Comparison of ENCODE assay signal across 8 cellular contexts in the genomic region with DNA sequence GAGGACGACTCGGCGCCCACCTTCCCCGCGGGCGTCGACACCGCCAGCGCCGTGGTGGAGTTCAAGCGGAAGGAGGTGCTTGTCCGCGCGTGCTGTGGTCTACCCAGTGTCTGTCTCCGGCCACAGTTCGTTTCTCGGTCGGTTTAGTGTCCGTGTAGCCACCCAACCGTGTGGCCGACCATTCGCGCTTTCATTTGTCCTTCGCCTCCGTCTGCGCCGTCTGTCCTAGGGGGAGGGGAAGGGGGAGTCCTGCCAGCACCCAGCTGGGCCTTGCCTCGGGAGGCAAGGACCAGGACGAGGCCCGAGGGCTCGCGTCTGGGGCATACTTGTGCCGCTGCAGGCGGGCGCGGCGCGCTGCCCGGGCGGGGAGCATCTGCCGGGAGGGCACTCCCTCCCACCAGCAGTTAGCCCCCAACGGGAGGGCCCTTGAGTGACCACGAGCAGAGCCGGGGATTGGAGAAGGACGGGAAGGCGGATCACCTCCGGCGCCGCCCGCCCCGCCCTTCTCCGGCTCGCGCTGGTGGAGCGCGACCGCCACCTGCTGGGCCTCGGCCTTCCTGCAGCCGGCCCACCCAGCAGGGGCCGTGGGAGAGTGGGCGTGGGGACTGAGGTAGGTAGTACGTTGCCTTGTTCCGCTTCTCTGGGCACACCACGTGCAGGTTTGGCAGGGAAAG. TPM values are rescaled to one million over a fixed set of nuclear protein-coding genes. Genes with fewer than 3 reads are reported as not detected.
DNase-seq lines count a peak whose midpoint lies in the region; ATAC-seq and TF ChIP-seq lines count a peak whose summit lies in the region.

No MANE protein-coding gene starts in this region.

- H3K4me1 Mint-ChIP-seq in IgD-negative memory B cell, result peaks cover 7 to 21% (median 9%) of the 10 kb centered on the region in 3 donors
- no peaks in the 10 kb centered on the region for H3K4me1 Mint-ChIP-seq in activated naive CD4-positive, alpha-beta T cell treated with anti-CD3 and anti-CD28 coated beads, Interleukin-2, amount 50 U/mL, for 24 hours

- H3K4me2 ChIP-seq in DOHH2 (ENCODE audit: low read length) (peak overlapping the region; percentile 60), osteoblast (ENCODE audit: insufficient read depth, low read length) (peak overlapping the region; percentile 72)

- H3K36me3 ChIP-seq in DOHH2 (ENCODE audit: control insufficient read depth, low read length), result no peaks in the 10 kb centered on the region
- H3K36me3 ChIP-seq in osteoblast (ENCODE audit: insufficient read depth, low read length), result no peaks in the 10 kb centered on the region
- no peaks in the 10 kb centered on the region for H3K36me3 ChIP-seq in testis (ENCODE audit: low read depth, missing control alignments)

- WGBS in testis, 2 donors, result 0% methylated on average over 64 of the region's 64 CpGs; no CpG with 5 or more reads in 1 of the 2 donors

- H3K27ac ChIP-seq in DOHH2 (ENCODE audit: low read depth, low read length) (no peak overlapping the region), osteoblast (ENCODE audit: low read depth, low read length) (no peak overlapping the region), testis (no peak overlapping the region)

- H3K9me3 ChIP-seq in DOHH2 (ENCODE audit: control insufficient read depth, insufficient read depth, low read length), result no peaks in the 10 kb centered on the region
- H3K9me3 ChIP-seq in osteoblast (ENCODE audit: low read depth, low read length), result no peaks in the 10 kb centered on the region
- no peaks in the 10 kb centered on the region for H3K9me3 ChIP-seq in testis

- H3K36me3 Mint-ChIP-seq in IgD-negative memory B cell, result no peaks in the 10 kb centered on the region
- H3K36me3 Mint-ChIP-seq in activated naive CD4-positive, alpha-beta T cell treated with anti-CD3 and anti-CD28 coated beads, Interleukin-2, amount 50 U/mL, for 24 hours, result no peaks in the 10 kb centered on the region

- H3K27me3 Mint-ChIP-seq in IgD-negative memory B cell, result peaks cover 18% of the 10 kb centered on the region
- H3K27me3 Mint-ChIP-seq in activated naive CD4-positive, alpha-beta T cell treated with anti-CD3 and anti-CD28 coated beads, Interleukin-2, amount 50 U/mL, for 24 hours, result peaks cover 14% of the 10 kb centered on the region

- intact Hi-C loops in Right ventricle myocardium inferior (cut with DNase I), result loop anchor here (1.0 kb wide), 2 partner anchors 239 to 352 kb away; no protein-coding TSS in a partner anchor
- intact Hi-C loops in testis (cut with DNase I; ENCODE audit: low total_unique reads), result no loop called here

- H2AFZ ChIP-seq in osteoblast (ENCODE audit: low read length), result peak overlapping the region; percentile 95

- DNase-seq in Right ventricle myocardium inferior (ENCODE audit: missing footprints) (peak; percentile 93), osteoblast (ENCODE audit: insufficient read length, low spot score, missing footprints) (peak; percentile 99), testis (peak; percentile 71)

- H3K4me3 Mint-ChIP-seq in IgD-negative memory B cell, result peak overlapping the region; percentile 76 to 95 (median 82)
- H3K4me3 Mint-ChIP-seq in activated naive CD4-positive, alpha-beta T cell treated with anti-CD3 and anti-CD28 coated beads, Interleukin-2, amount 50 U/mL, for 24 hours, result peak overlapping the region; percentile 83

- H3K27me3 ChIP-seq in DOHH2 (ENCODE audit: control insufficient read depth, low read length), result no peaks in the 10 kb centered on the region
- peaks cover 12% of the 10 kb centered on the region for H3K27me3 ChIP-seq in osteoblast (ENCODE audit: insufficient read depth, low read length)
- H3K27me3 ChIP-seq in testis, result no peaks in the 10 kb centered on the region

- peak overlapping the region in 2 of 3 donors; percentile 39 to 76 for H3K27ac Mint-ChIP-seq in IgD-negative memory B cell
- no peak overlapping the region for H3K27ac Mint-ChIP-seq in activated naive CD4-positive, alpha-beta T cell treated with anti-CD3 and anti-CD28 coated beads, Interleukin-2, amount 50 U/mL, for 24 hours

- ATAC-seq in GM21619 (IDR thresholded peaks at IDR 0.05; ENCODE audit: unreplicated experiment) (peak; percentile 71), SK-N-SH treated with all-trans-retinoic acid at 6 μM for 48 hours (peak; percentile 95), Right ventricle myocardium inferior (peak; percentile 96)

- no peaks in the 10 kb centered on the region for H3F3A ChIP-seq in DOHH2 (ENCODE audit: control insufficient read depth, insufficient read depth)

- H4K20me1 ChIP-seq in DOHH2 (ENCODE audit: control insufficient read depth, insufficient read depth, low read depth, low read length), result no peaks in the 10 kb centered on the region; the same call in 1 of the 2 replicates
- H4K20me1 ChIP-seq in osteoblast (ENCODE audit: insufficient read depth, low read length), result no peaks in the 10 kb centered on the region

- H3K9me2 ChIP-seq in DOHH2 (replicated peaks; ENCODE audit: control insufficient read depth, low read length), result no peaks in the 10 kb centered on the region

- H3K9me3 Mint-ChIP-seq in IgD-negative memory B cell, result no peaks in the 10 kb centered on the region
- H3K9me3 Mint-ChIP-seq in activated naive CD4-positive, alpha-beta T cell treated with anti-CD3 and anti-CD28 coated beads, Interleukin-2, amount 50 U/mL, for 24 hours, result no peaks in the 10 kb centered on the region

- H3K79me2 ChIP-seq in DOHH2 (ENCODE audit: control insufficient read depth, low read length), result no peaks in the 10 kb centered on the region
- no peaks in the 10 kb centered on the region for H3K79me2 ChIP-seq in osteoblast (ENCODE audit: insufficient read depth, low read length)

- no peak for TF ChIP-seq POLR2A in testis (IDR thresholded peaks at IDR 0.05)

- H3K4me3 ChIP-seq in DOHH2 (ENCODE audit: low read length) (peak overlapping the region; percentile 49), osteoblast (ENCODE audit: insufficient read depth, low read length) (peak overlapping the region; percentile 71), testis (peak overlapping the region; percentile 48 to 60)

- H3K4me1 ChIP-seq in DOHH2 (ENCODE audit: control insufficient read depth, low read length), result peaks cover 3% of the 10 kb centered on the region; the same call in 1 of the 2 replicates
- peaks cover 5% of the 10 kb centered on the region for H3K4me1 ChIP-seq in osteoblast (ENCODE audit: insufficient read depth, low read length)
- no peaks in the 10 kb centered on the region for H3K4me1 ChIP-seq in testis

- peak; percentile 92 for TF ChIP-seq CTCF in DOHH2 (IDR thresholded peaks at IDR 0.05; ENCODE audit: low read depth, low read length, poor library complexity, severe bottlenecking)
- peak; percentile 82 for TF ChIP-seq CTCF in osteoblast (IDR thresholded peaks at IDR 0.05; ENCODE audit: extremely low read depth, low read depth, low read length)
- peak; percentile 94 to 99 (median 96) for TF ChIP-seq CTCF in testis (IDR thresholded peaks at IDR 0.05)

TF ChIP-seq in SK-N-SH treated with all-trans-retinoic acid at 6 μM for 48 hours, 23 proteins besides CTCF, POLR2A, EP300 and RAD21 (continues in another document):
- TF ChIP-seq GLIS3 (CRISPR knock-in tag; IDR thresholded peaks at IDR 0.05) (no peak), SNAI2 (CRISPR knock-in tag; IDR thresholded peaks at IDR 0.05) (no peak), ESRRG (CRISPR knock-in tag; IDR thresholded peaks at IDR 0.05) (no peak)
- TF ChIP-seq, protein P1, sequence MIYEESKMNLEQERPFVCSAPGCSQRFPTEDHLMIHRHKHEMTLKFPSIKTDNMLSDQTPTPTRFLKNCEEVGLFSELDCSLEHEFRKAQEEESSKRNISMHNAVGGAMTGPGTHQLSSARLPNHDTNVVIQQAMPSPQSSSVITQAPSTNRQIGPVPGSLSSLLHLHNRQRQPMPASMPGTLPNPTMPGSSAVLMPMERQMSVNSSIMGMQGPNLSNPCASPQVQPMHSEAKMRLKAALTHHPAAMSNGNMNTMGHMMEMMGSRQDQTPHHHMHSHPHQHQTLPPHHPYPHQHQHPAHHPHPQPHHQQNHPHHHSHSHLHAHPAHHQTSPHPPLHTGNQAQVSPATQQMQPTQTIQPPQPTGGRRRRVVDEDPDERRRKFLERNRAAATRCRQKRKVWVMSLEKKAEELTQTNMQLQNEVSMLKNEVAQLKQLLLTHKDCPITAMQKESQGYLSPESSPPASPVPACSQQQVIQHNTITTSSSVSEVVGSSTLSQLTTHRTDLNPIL (CRISPR knock-in tag; IDR thresholded peaks at IDR 0.05; ENCODE audit: low read depth), result no peak
- TF ChIP-seq, protein P2, sequence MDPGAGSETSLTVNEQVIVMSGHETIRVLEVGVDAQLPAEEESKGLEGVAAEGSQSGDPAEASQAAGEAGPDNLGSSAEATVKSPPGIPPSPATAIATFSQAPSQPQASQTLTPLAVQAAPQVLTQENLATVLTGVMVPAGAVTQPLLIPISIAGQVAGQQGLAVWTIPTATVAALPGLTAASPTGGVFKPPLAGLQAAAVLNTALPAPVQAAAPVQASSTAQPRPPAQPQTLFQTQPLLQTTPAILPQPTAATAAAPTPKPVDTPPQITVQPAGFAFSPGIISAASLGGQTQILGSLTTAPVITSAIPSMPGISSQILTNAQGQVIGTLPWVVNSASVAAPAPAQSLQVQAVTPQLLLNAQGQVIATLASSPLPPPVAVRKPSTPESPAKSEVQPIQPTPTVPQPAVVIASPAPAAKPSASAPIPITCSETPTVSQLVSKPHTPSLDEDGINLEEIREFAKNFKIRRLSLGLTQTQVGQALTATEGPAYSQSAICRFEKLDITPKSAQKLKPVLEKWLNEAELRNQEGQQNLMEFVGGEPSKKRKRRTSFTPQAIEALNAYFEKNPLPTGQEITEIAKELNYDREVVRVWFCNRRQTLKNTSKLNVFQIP (CRISPR knock-in tag; IDR thresholded peaks at IDR 0.05; ENCODE audit: borderline replicate concordance, low read depth), result no peak

RNA-seq across cellular contexts. Expression of a gene that starts 28.4 kb away (rescaled TPM):
- polyA plus RNA-seq in IgD-negative memory B cell (0.05 TPM), testis (ENCODE audit: insufficient read depth, low read depth, low replicate concordance) (5.1 TPM)
- total RNA-seq in Right ventricle myocardium inferior (7.7 TPM), osteoblast (under 0.01 TPM in 2 replicates), testis (1 to 10 TPM; 7.3 to 9.5 TPM)

RNA-seq across cellular contexts. Expression of a gene that starts 33.0 kb away (rescaled TPM):
- polyA plus RNA-seq in IgD-negative memory B cell (12.2 TPM), testis (ENCODE audit: insufficient read depth, low read depth, low replicate concordance) (13.9 TPM)
- total RNA-seq in Right ventricle myocardium inferior (8.1 TPM), osteoblast (31.8 and 37.7 TPM in 2 replicates), testis (10 to 100 TPM; 16.7 to 17.9 TPM)
